In the genomic region with DNA sequence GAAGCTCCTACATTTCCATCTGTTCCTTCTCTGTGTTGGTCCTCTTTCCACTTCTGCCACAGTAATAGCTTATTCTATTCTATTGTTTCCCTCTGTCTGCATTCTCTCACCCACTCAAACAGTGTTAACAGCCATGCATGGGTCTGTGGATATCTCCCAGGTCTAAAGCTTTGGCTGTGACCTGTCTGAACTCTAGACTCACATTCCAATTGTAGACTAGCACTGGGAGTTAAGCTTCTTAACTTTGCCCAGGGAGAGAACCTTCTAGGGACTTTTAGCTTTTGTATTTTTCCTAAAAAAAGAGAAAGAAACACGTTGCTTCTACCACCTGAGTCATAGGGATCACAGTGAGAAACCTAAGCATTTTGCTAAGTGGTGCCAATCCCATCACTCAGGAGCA, we compare ENCODE assay signal across 16 cellular contexts. TPM values are rescaled to one million over a fixed set of nuclear protein-coding genes. Genes with fewer than 3 reads are reported as not detected.
DNase-seq lines count a peak whose midpoint lies in the region; ATAC-seq and TF ChIP-seq lines count a peak whose summit lies in the region.
"Had no signal": no experiment of that assay in that cellular context is flagged by ENCODE, and none has a peak within 500 bp of the region (broad histone marks: within the 10 kb centered on the region; RNA-seq: fewer than 3 reads in every experiment).

No MANE protein-coding gene starts in this region.

- H4K20me1 ChIP-seq in neural progenitor cell (ENCODE audit: low read depth), result no peaks in the 10 kb centered on the region

- no peaks in the 10 kb centered on the region for H3K36me3 ChIP-seq in neural progenitor cell

- peaks cover 7% of the 10 kb centered on the region for H3K4me1 Mint-ChIP-seq in brain
- H3K4me1 Mint-ChIP-seq in neural progenitor cell, result peaks cover 15% of the 10 kb centered on the region
- no peaks in the 10 kb centered on the region for H3K4me1 Mint-ChIP-seq in activated T-helper 17 cell treated with anti-CD3 and anti-CD28 coated beads, Interleukin-2, amount 50 U/mL, for 72 hours
- H3K4me1 Mint-ChIP-seq: CD4-positive, CD25-positive, alpha-beta regulatory T cell had no signal

- H3K27ac ChIP-seq in neural progenitor cell, result no peak overlapping the region

- H3F3A ChIP-seq in neural progenitor cell (ENCODE audit: low read depth), result no peaks in the 10 kb centered on the region

- H3K4me1 ChIP-seq in neural progenitor cell, result no peaks in the 10 kb centered on the region

- H3K27ac Mint-ChIP-seq in brain, result peak overlapping the region in 3 of 5 experiments; percentile 4 to 78 (median 71)
- peak overlapping the region; percentile 93 for H3K27ac Mint-ChIP-seq in neural progenitor cell
- no peak overlapping the region for H3K27ac Mint-ChIP-seq in activated T-helper 17 cell treated with anti-CD3 and anti-CD28 coated beads, Interleukin-2, amount 50 U/mL, for 72 hours
- H3K27ac Mint-ChIP-seq: CD4-positive, CD25-positive, alpha-beta regulatory T cell had no signal

- no peak for TF ChIP-seq CTCF in brain (conservative IDR thresholded peaks at IDR 0.05)
- no peak for TF ChIP-seq CTCF in neural progenitor cell (IDR thresholded peaks at IDR 0.05)

- peaks cover 0 to 2% (median 0%) of the 10 kb centered on the region in 5 experiments for H3K9me3 Mint-ChIP-seq in brain
- H3K9me3 Mint-ChIP-seq in neural progenitor cell, result no peaks in the 10 kb centered on the region
- H3K9me3 Mint-ChIP-seq in activated T-helper 17 cell treated with anti-CD3 and anti-CD28 coated beads, Interleukin-2, amount 50 U/mL, for 72 hours, result peaks cover 6% of the 10 kb centered on the region

- H3K27me3 ChIP-seq in neural progenitor cell, result no peaks in the 10 kb centered on the region

- H3K4me3 ChIP-seq in neural progenitor cell, result no peak overlapping the region

- no peaks in the 10 kb centered on the region for H3K9me3 ChIP-seq in neural progenitor cell (ENCODE audit: low read depth)

- H3K36me3 Mint-ChIP-seq in brain (no peaks in the 10 kb centered on the region), neural progenitor cell (no peaks in the 10 kb centered on the region)
- H3K36me3 Mint-ChIP-seq in activated T-helper 17 cell treated with anti-CD3 and anti-CD28 coated beads, Interleukin-2, amount 50 U/mL, for 72 hours (ENCODE audit: low read depth), result no peaks in the 10 kb centered on the region
- H3K36me3 Mint-ChIP-seq: CD4-positive, CD25-positive, alpha-beta regulatory T cell had no signal

- no peak overlapping the region for H3K4me3 Mint-ChIP-seq in brain
- H3K4me3 Mint-ChIP-seq in neural progenitor cell, result no peak overlapping the region
- no peak overlapping the region for H3K4me3 Mint-ChIP-seq in activated T-helper 17 cell treated with anti-CD3 and anti-CD28 coated beads, Interleukin-2, amount 50 U/mL, for 72 hours
- H3K4me3 Mint-ChIP-seq: CD4-positive, CD25-positive, alpha-beta regulatory T cell had no signal

- no peak overlapping the region for H3K9ac ChIP-seq in neural progenitor cell

- no peak overlapping the region for H3K4me2 ChIP-seq in neural progenitor cell

- DNase-seq in Daoy (ENCODE audit: low read depth) (peak; percentile 2), G401 (ENCODE audit: low spot score) (peak; percentile 57), neural progenitor cell (ENCODE audit: low spot score) (peak; percentile 29), H4 (ENCODE audit: low spot score) (no peak)
- DNase-seq in stimulated activated CD4-positive, alpha-beta T cell treated with anti-CD3 and anti-CD28 coated beads, Interleukin-2, amount 100 ng/mL, for 24 hours, result no peak
- DNase-seq: CD4-positive, CD25-positive, alpha-beta regulatory T cell; DMS79; GOT3; KG1; NCI-H1105; NCI-H2081; NCI-H510A treated with DMSO at 0.1 percent for 48 hours; NCI-H748 treated with DMSO at 0.1 percent for 48 hours had no signal

- H3K27me3 Mint-ChIP-seq in brain (peaks cover 4% of the 10 kb centered on the region), neural progenitor cell (ENCODE audit: insufficient read depth, low read depth) (no peaks in the 10 kb centered on the region)
- H3K27me3 Mint-ChIP-seq in activated T-helper 17 cell treated with anti-CD3 and anti-CD28 coated beads, Interleukin-2, amount 50 U/mL, for 72 hours, result no peaks in the 10 kb centered on the region
- H3K27me3 Mint-ChIP-seq: CD4-positive, CD25-positive, alpha-beta regulatory T cell had no signal

- H3K79me2 ChIP-seq in neural progenitor cell (ENCODE audit: low read depth), result no peaks in the 10 kb centered on the region

- no peak for ATAC-seq in activated T-helper 17 cell treated with anti-CD3 and anti-CD28 coated beads, Interleukin-2, amount 50 U/mL, for 72 hours (replicated peaks)
- ATAC-seq: Panc1 had no signal

- in situ Hi-C loops in G401 (cut with HindIII; ENCODE audit: low sequenced_read_pairs), result no loop called here

- no peak overlapping the region for H2AFZ ChIP-seq in neural progenitor cell (replicated peaks)

RNA-seq across cellular contexts. Expression of a gene that starts 36.7 kb away (rescaled TPM):
- 3.5 and 6.8 TPM in 2 replicates for total RNA-seq in Daoy (2014; rRNA removed; shearing (Covaris generic))
- not detected in 2 replicates for total RNA-seq in G401 (2014; rRNA removed; shearing (Covaris generic))
- polyA plus RNA-seq in brain (ENCODE audit: insufficient read depth, low read depth, low replicate concordance), result 1.3 TPM
- 0.19 TPM in 1 of 2 replicates, not detected in the other for total RNA-seq in neural progenitor cell (ENCODE audit: low replicate concordance)
- not detected for total RNA-seq in activated T-helper 17 cell treated with anti-CD3 and anti-CD28 coated beads, Interleukin-2, amount 50 U/mL, for 72 hours
- 1.3 TPM in 2 replicates for total RNA-seq in H4 (2014; rRNA removed; shearing (Covaris generic))
- total RNA-seq: CD4-positive, CD25-positive, alpha-beta regulatory T cell had no signal
- polyA plus RNA-seq: CD4-positive, CD25-positive, alpha-beta regulatory T cell had no signal

Comparison
In these comparisons a context has a peak if more than half of its experiments do, and no peak if none do; other contexts are left out.
1. DNase-seq: peak in Daoy (single experiment), G401 (single experiment) and neural progenitor cell (single experiment); none in stimulated activated CD4-positive, alpha-beta T cell treated with anti-CD3 and anti-CD28 coated beads, Interleukin-2, amount 100 ng/mL, for 24 hours (0 of 2) and H4 (single experiment).